Comparison of ENCODE assay signal across 30 cellular contexts in genomic region chr5:17713301-17713700, GRCh38.
DNase-seq lines count a peak whose midpoint lies in the region; ATAC-seq, FAIRE-seq and TF ChIP-seq lines count a peak whose summit lies in the region.
"Had no signal": no experiment of that assay in that cellular context is flagged by ENCODE, and none has a peak within 500 bp of the region (broad histone marks: within the 10 kb centered on the region; RNA-seq: fewer than 3 reads in every experiment).

No MANE protein-coding gene starts in this region.

- no peaks in the 10 kb centered on the region for H3K27me3 Mint-ChIP-seq in naive thymus-derived CD4-positive, alpha-beta T cell
- no peaks in the 10 kb centered on the region for H3K27me3 Mint-ChIP-seq in T-helper 17 cell
- H3K27me3 Mint-ChIP-seq: activated CD8-positive, alpha-beta T cell treated with anti-CD3 and anti-CD28 coated beads for 36 hours; activated T-helper 17 cell treated with anti-CD3 and anti-CD28 coated beads, Interleukin-2, amount 50 U/mL, for 72 hours; type B pancreatic cell had no signal

- no peaks in the 10 kb centered on the region for H3K36me3 ChIP-seq in naive thymus-derived CD4-positive, alpha-beta T cell (ENCODE audit: control insufficient read depth in 2 of 3, insufficient read depth in 3 of 3, low read length in 3 of 3)
- H3K36me3 ChIP-seq: BLaER1, lower lobe of right lung, right lobe of liver had no signal

- POLR2A ChIA-PET in naive thymus-derived CD4-positive, alpha-beta T cell (lab: Charles Lee) = no interaction called here

- no peaks in the 10 kb centered on the region for H3K4me1 ChIP-seq in naive thymus-derived CD4-positive, alpha-beta T cell (ENCODE audit: control insufficient read depth in 2 of 2, insufficient read depth in 2 of 2, low read length in 2 of 2)
- H3K4me1 ChIP-seq: BLaER1, lower lobe of right lung, right lobe of liver had no signal

- FAIRE-seq in H54 (lab: Jason Lieb, UNC) = peak; percentile 75
- FAIRE-seq: colon had no signal

- TF ChIP-seq POLR2A in H54 (IDR thresholded peaks at IDR 0.05; ENCODE audit: low read depth, low read length) = no peak
- no peak for TF ChIP-seq POLR2A in NB4 (IDR thresholded peaks at IDR 0.05; ENCODE audit: extremely low read depth, insufficient read length)

- H3K27ac Mint-ChIP-seq in naive thymus-derived CD4-positive, alpha-beta T cell = no peak overlapping the region
- no peak overlapping the region for H3K27ac Mint-ChIP-seq in T-helper 17 cell
- H3K27ac Mint-ChIP-seq: activated CD8-positive, alpha-beta T cell treated with anti-CD3 and anti-CD28 coated beads for 36 hours; activated naive CD4-positive, alpha-beta T cell treated with anti-CD3 and anti-CD28 coated beads, Interleukin-2, amount 50 U/mL, for 72 hours; activated T-helper 17 cell treated with anti-CD3 and anti-CD28 coated beads, Interleukin-2, amount 50 U/mL, for 72 hours; IgD-negative memory B cell; nephron progenitor cell; type B pancreatic cell had no signal

- H3K27me3 ChIP-seq in naive thymus-derived CD4-positive, alpha-beta T cell (ENCODE audit: control insufficient read depth in 2 of 2, insufficient read depth in 2 of 2, low read length in 2 of 2) = no peaks in the 10 kb centered on the region
- H3K27me3 ChIP-seq: BLaER1, right lobe of liver had no signal

- peaks cover 0 to 1% (median 0%) of the 10 kb centered on the region in 7 donors for H3K4me1 Mint-ChIP-seq in naive thymus-derived CD4-positive, alpha-beta T cell
- no peaks in the 10 kb centered on the region for H3K4me1 Mint-ChIP-seq in T-helper 17 cell
- H3K4me1 Mint-ChIP-seq: activated T-helper 17 cell treated with anti-CD3 and anti-CD28 coated beads, Interleukin-2, amount 50 U/mL, for 72 hours; nephron progenitor cell had no signal

- H3K9me3 ChIP-seq in naive thymus-derived CD4-positive, alpha-beta T cell (ENCODE audit: control insufficient read depth in 2 of 3, low read length in 3 of 3) = no peaks in the 10 kb centered on the region
- H3K9me3 ChIP-seq in T-helper 17 cell (ENCODE audit: control insufficient read depth, low read length, poor library complexity, severe bottlenecking) = peaks cover 3% of the 10 kb centered on the region
- H3K9me3 ChIP-seq: BLaER1, lower lobe of right lung, right lobe of liver had no signal

- TF ChIP-seq CTCF in NB4 (IDR thresholded peaks at IDR 0.05; ENCODE audit: low read depth, low read length) = no peak

- H3K4me3 ChIP-seq in NB4 (ENCODE audit: low read depth, low read length) = no peak overlapping the region
- no peak overlapping the region for H3K4me3 ChIP-seq in naive thymus-derived CD4-positive, alpha-beta T cell (ENCODE audit: low read length)
- H3K4me3 ChIP-seq: BLaER1, lower lobe of right lung, right lobe of liver had no signal

- H3K4me3 Mint-ChIP-seq in naive thymus-derived CD4-positive, alpha-beta T cell = no peak overlapping the region
- no peak overlapping the region for H3K4me3 Mint-ChIP-seq in T-helper 17 cell
- H3K4me3 Mint-ChIP-seq: activated CD8-positive, alpha-beta T cell treated with anti-CD3 and anti-CD28 coated beads for 36 hours; activated T-helper 17 cell treated with anti-CD3 and anti-CD28 coated beads, Interleukin-2, amount 50 U/mL, for 72 hours; IgD-negative memory B cell; nephron progenitor cell; type B pancreatic cell had no signal

- ATAC-seq in naive thymus-derived CD4-positive, alpha-beta T cell = peak; percentile 42
- no peak for ATAC-seq in HG02852 (IDR thresholded peaks at IDR 0.05; ENCODE audit: unreplicated experiment)
- no peak for ATAC-seq in T-helper 17 cell
- no peak for ATAC-seq in GM18502 (IDR thresholded peaks at IDR 0.05; ENCODE audit: poor library complexity, unreplicated experiment)
- ATAC-seq: activated CD8-positive, alpha-beta T cell treated with anti-CD3 and anti-CD28 coated beads for 36 hours; activated naive CD4-positive, alpha-beta T cell treated with anti-CD3 and anti-CD28 coated beads, Interleukin-2, amount 50 U/mL, for 72 hours; activated T-helper 17 cell treated with anti-CD3 and anti-CD28 coated beads, Interleukin-2, amount 50 U/mL, for 72 hours; lower lobe of right lung; right lobe of liver had no signal

- H3K9me3 Mint-ChIP-seq in naive thymus-derived CD4-positive, alpha-beta T cell = peaks cover 4 to 23% (median 13%) of the 10 kb centered on the region in 11 donors
- H3K9me3 Mint-ChIP-seq: type B pancreatic cell had no signal

- intact Hi-C loops in naive thymus-derived CD4-positive, alpha-beta T cell (cut with micrococcal nuclease) = no loop called here

- no peak for DNase-seq in H54 (ENCODE audit: insufficient read length, low spot score)
- DNase-seq in NB4 (ENCODE audit: low read depth) = peak; percentile 34
- DNase-seq in SKM-1 (lab: John Stamatoyannopoulos, UW; ENCODE audit: unreplicated experiment) = peak; percentile 20
- no peak for DNase-seq in naive thymus-derived CD4-positive, alpha-beta T cell
- DNase-seq in T-helper 17 cell = no peak
- DNase-seq: activated CD4-positive, alpha-beta T cell treated with anti-CD3 and anti-CD28 coated beads for 1 hour; activated CD8-positive, alpha-beta T cell treated with anti-CD3 and anti-CD28 coated beads for 36 hours; COR-L47; DND-41; effector CD4-positive, alpha-beta T cell; kidney; lower lobe of right lung; NCI-H1417; NCI-H2081; NCI-H774; nephron progenitor cell; posterior cingulate gyrus; right lobe of liver; Right ventricle myocardium superior; stimulated activated CD4-positive, alpha-beta T cell treated with anti-CD3 and anti-CD28 coated beads, Interleukin-12 subunit alpha, Interleukin-12 subunit beta, amount 100 ng/mL, for 4 hours; stimulated activated CD4-positive, alpha-beta T cell treated with anti-CD3 and anti-CD28 coated beads, Interleukin-4, amount 100 ng/mL, for 1 hour; T-helper 1 cell had no signal

- H3K36me3 Mint-ChIP-seq in naive thymus-derived CD4-positive, alpha-beta T cell = peaks cover 0 to 3% (median 0%) of the 10 kb centered on the region in 5 donors
- H3K36me3 Mint-ChIP-seq in T-helper 17 cell (ENCODE audit: low read depth) = no peaks in the 10 kb centered on the region
- H3K36me3 Mint-ChIP-seq: IgD-negative memory B cell, type B pancreatic cell had no signal

- H3K27ac ChIP-seq in naive thymus-derived CD4-positive, alpha-beta T cell (ENCODE audit: low read depth, low read length) = no peak overlapping the region
- H3K27ac ChIP-seq: BLaER1, lower lobe of right lung, right lobe of liver had no signal

- CTCF ChIA-PET in naive thymus-derived CD4-positive, alpha-beta T cell (lab: Charles Lee) = no interaction called here

Comparison
In these comparisons a context has a peak if more than half of its experiments do, and no peak if none do; other contexts are left out.
1. DNase-seq: peak in NB4 (single experiment) and SKM-1 (single experiment); none in H54 (single experiment), naive thymus-derived CD4-positive, alpha-beta T cell (0 of 9) and T-helper 17 cell (0 of 3).